Comparison of ENCODE assay signal across 8 cellular contexts in the genomic region with DNA sequence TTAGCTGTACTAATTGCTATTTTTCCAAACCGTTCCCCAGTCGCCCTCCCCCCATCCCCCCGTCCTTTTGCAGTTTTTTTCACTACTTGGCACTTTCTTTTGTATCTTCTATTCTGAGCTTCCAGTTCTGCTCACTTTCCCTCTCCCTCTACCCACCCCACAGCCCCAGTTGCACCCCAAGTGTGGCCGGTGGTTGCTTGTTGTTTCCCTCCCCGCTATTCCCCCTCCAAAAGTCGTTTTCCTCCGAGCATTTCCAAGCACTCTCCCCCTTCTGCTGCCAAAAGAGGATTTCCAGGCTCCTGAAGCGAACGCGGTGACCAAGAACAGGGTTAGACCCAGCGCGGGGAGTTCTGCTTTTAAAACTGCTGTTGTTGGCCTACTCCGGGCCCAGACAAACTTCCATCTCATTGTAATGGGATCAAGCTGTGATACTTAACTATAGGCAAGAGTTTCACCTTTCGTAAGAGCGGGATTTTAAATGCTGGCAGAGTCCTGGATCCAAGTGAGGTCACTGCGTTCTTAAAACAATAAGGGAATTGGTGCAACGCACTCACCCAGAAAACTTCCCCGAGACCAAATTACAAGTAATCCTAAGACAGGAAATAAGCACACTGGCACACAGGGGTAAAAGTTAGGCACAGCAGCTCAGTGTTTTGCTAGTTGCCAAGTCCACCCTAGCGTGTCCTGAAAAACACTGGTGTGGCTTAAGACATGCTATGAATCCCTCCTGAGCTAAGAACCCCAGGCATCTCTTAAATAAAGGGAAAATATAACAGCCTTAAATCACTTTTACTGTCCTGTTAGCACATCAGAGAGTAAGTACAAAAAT. TPM values are rescaled to one million over a fixed set of nuclear protein-coding genes. Genes with fewer than 3 reads are reported as not detected.
A peak's percentile ranks its signal among the peaks of the same experiment; 100 is the strongest.
DNase-seq lines count a peak whose midpoint lies in the region; ATAC-seq and TF ChIP-seq lines count a peak whose summit lies in the region.

No MANE protein-coding gene starts in this region.

- peak overlapping the region; percentile 89 for H3K27ac Mint-ChIP-seq in activated CD4-positive, alpha-beta T cell treated with anti-CD3 and anti-CD28 coated beads for 36 hours
- H3K27ac Mint-ChIP-seq in activated B cell treated with CpG ODN at 0.5 μM for 24 hours = peak overlapping the region; percentile 87

- H3K27me3 ChIP-seq in iPS DF 6.9 (ENCODE audit: control insufficient read depth, insufficient read depth, low read length) (peaks cover 17% of the 10 kb centered on the region), smooth muscle cell (ENCODE audit: low read depth) (peaks cover 4% of the 10 kb centered on the region)

- WGBS in iPS DF 6.9 (ENCODE audit: insufficient coverage, insufficient read length) = no CpG with 5 or more reads among the region's 19 CpGs
- 40% methylated on average over 19 of the region's 19 CpGs for WGBS in smooth muscle cell (ENCODE audit: low lambda C conversion rate)

- H3K4me3 Mint-ChIP-seq in activated CD4-positive, alpha-beta T cell treated with anti-CD3 and anti-CD28 coated beads for 36 hours = peak overlapping the region; percentile 77
- H3K4me3 Mint-ChIP-seq in activated B cell treated with CpG ODN at 0.5 μM for 24 hours = peak overlapping the region; percentile 91

- CTCF ChIA-PET in activated CD4-positive, alpha-beta T cell treated with anti-CD3 and anti-CD28 coated beads for 36 hours (lab: Charles Lee) = interaction anchor here (0.6 to 3.9 kb wide), 13 partner anchors 13 to 181 kb away, joined by 3 to 14 read pairs (median 3); a partner anchor contains a TSS
- CTCF ChIA-PET in activated B cell treated with CpG ODN at 0.5 μM for 24 hours (lab: Charles Lee) = interaction anchor here (1.0 to 4.4 kb wide), 14 partner anchors 10 to 349 kb away, joined by 3 to 36 read pairs (median 4); no protein-coding TSS in a partner anchor

- peaks cover 25% of the 10 kb centered on the region for H4K20me1 ChIP-seq in smooth muscle cell (ENCODE audit: low read depth)

- no peak for ATAC-seq in activated CD4-positive, alpha-beta T cell treated with anti-CD3 and anti-CD28 coated beads for 36 hours
- no peak for ATAC-seq in activated B cell treated with CpG ODN at 0.5 μM for 24 hours (ENCODE audit: low read depth)
- no peak for ATAC-seq in esophagus mucosa
- ATAC-seq in GM21360 (IDR thresholded peaks at IDR 0.05; ENCODE audit: unreplicated experiment) = no peak

- H3K9me3 ChIP-seq in iPS DF 6.9 (ENCODE audit: control insufficient read depth, insufficient read depth, low read length) = no peaks in the 10 kb centered on the region
- no peaks in the 10 kb centered on the region for H3K9me3 ChIP-seq in smooth muscle cell (replicated peaks; ENCODE audit: low read depth)

- H3K4me1 ChIP-seq in iPS DF 6.9 (ENCODE audit: control insufficient read depth, insufficient read depth, low read length) (0 out of 2 replicates have a peak, but pooled peaks cover 1% of the 10 kb centered on the region), smooth muscle cell (ENCODE audit: low read depth) (peaks cover 15% of the 10 kb centered on the region)

- intact Hi-C loops in activated CD4-positive, alpha-beta T cell treated with anti-CD3 and anti-CD28 coated beads for 36 hours (cut with DNase I, micrococcal nuclease) = loop anchor here (2.0 to 5.0 kb wide), 10 partner anchors 31 to 463 kb away; a partner anchor contains a TSS
- intact Hi-C loops in activated B cell treated with CpG ODN at 0.5 μM for 24 hours (cut with micrococcal nuclease) = loop anchor here (1.0 to 5.0 kb wide), 15 partner anchors 27 to 977 kb away; a partner anchor contains a TSS

- no peak overlapping the region for H3K9ac ChIP-seq in smooth muscle cell (ENCODE audit: low read depth)

- H3K9me3 Mint-ChIP-seq in activated CD4-positive, alpha-beta T cell treated with anti-CD3 and anti-CD28 coated beads for 36 hours (ENCODE audit: low read depth) = no peaks in the 10 kb centered on the region
- H3K9me3 Mint-ChIP-seq in activated B cell treated with CpG ODN at 0.5 μM for 24 hours = no peaks in the 10 kb centered on the region

- DNase-seq in activated CD4-positive, alpha-beta T cell treated with anti-CD3 and anti-CD28 coated beads for 36 hours = no peak
- DNase-seq in activated CD4-positive, alpha-beta T cell treated with anti-CD3 and anti-CD28 coated beads for 1 hour = no peak
- DNase-seq in activated B cell treated with CpG ODN at 0.5 μM for 24 hours (no peak), iPS DF 6.9 (ENCODE audit: low read depth, low spot score) (no peak), smooth muscle cell (lab: John Stamatoyannopoulos, UW; ENCODE audit: unreplicated experiment) (no peak), NCI-H1417 (lab: John Stamatoyannopoulos, UW) (no peak)

- peak overlapping the region; percentile 25; the same call in 1 of the 2 replicates for H3K4me3 ChIP-seq in iPS DF 6.9 (ENCODE audit: low read length)
- peak overlapping the region; percentile 84 for H3K4me3 ChIP-seq in smooth muscle cell

- H3K4me1 Mint-ChIP-seq in activated CD4-positive, alpha-beta T cell treated with anti-CD3 and anti-CD28 coated beads for 36 hours = peaks cover 23% of the 10 kb centered on the region
- H3K4me1 Mint-ChIP-seq in activated B cell treated with CpG ODN at 0.5 μM for 24 hours = peaks cover 31% of the 10 kb centered on the region

- no peaks in the 10 kb centered on the region for H3F3A ChIP-seq in smooth muscle cell (ENCODE audit: low read depth)

- no peak overlapping the region for H3K27ac ChIP-seq in iPS DF 6.9 (ENCODE audit: low read length)
- no peak overlapping the region for H3K27ac ChIP-seq in smooth muscle cell (ENCODE audit: low read depth)

- peaks cover 2% of the 10 kb centered on the region for H3K27me3 Mint-ChIP-seq in activated CD4-positive, alpha-beta T cell treated with anti-CD3 and anti-CD28 coated beads for 36 hours
- H3K27me3 Mint-ChIP-seq in activated B cell treated with CpG ODN at 0.5 μM for 24 hours = peaks cover 14% of the 10 kb centered on the region

- H2AFZ ChIP-seq in smooth muscle cell (ENCODE audit: low read depth) = no peak overlapping the region

- H3K79me2 ChIP-seq in smooth muscle cell (ENCODE audit: low read depth) = peaks cover 34% of the 10 kb centered on the region

- peaks cover 18% of the 10 kb centered on the region for H3K36me3 Mint-ChIP-seq in activated CD4-positive, alpha-beta T cell treated with anti-CD3 and anti-CD28 coated beads for 36 hours (ENCODE audit: low read depth)
- no peaks in the 10 kb centered on the region for H3K36me3 Mint-ChIP-seq in activated B cell treated with CpG ODN at 0.5 μM for 24 hours (ENCODE audit: low read depth)

- POLR2A ChIA-PET in activated CD4-positive, alpha-beta T cell treated with anti-CD3 and anti-CD28 coated beads for 36 hours (lab: Charles Lee) = interaction anchor here (0.6 to 1.6 kb wide), 7 partner anchors 14 to 714 kb away, joined by 3 to 6 read pairs (median 4); no protein-coding TSS in a partner anchor
- POLR2A ChIA-PET in activated B cell treated with CpG ODN at 0.5 μM for 24 hours (lab: Charles Lee) = interaction anchor here (0.6 to 2.2 kb wide), 8 partner anchors 21 to 345 kb away, joined by 3 to 36 read pairs (median 5); no protein-coding TSS in a partner anchor

- peak overlapping the region; percentile 99 for H3K4me2 ChIP-seq in smooth muscle cell

- TF ChIP-seq CTCF in activated B cell treated with CpG ODN at 0.5 μM for 24 hours (IDR thresholded peaks at IDR 0.05) (no peak), smooth muscle cell (IDR thresholded peaks at IDR 0.05; ENCODE audit: borderline replicate concordance, insufficient read depth, poor library complexity, severe bottlenecking) (no peak)

- H3K36me3 ChIP-seq in iPS DF 6.9 (ENCODE audit: control insufficient read depth, insufficient read depth, low read length) (no peaks in the 10 kb centered on the region), smooth muscle cell (ENCODE audit: low read depth) (no peaks in the 10 kb centered on the region)

RNA-seq across cellular contexts. Expression of a gene that starts 1.5 kb away (rescaled TPM):
- 100 to 1,000 TPM; 186 to 191 TPM for total RNA-seq in activated CD4-positive, alpha-beta T cell treated with anti-CD3 and anti-CD28 coated beads for 36 hours
- total RNA-seq in activated B cell treated with CpG ODN at 0.5 μM for 24 hours (53.5 and 56.6 TPM in 2 replicates), smooth muscle cell (72.5 and 81.1 TPM in 2 replicates), esophagus mucosa (33.9 TPM)
- polyA plus RNA-seq in smooth muscle cell = 31.6 and 40.2 TPM in 2 replicates

RNA-seq across cellular contexts. Expression of a gene that starts 52.7 kb away (rescaled TPM):
- 100 to 1,000 TPM; 187 to 197 TPM for total RNA-seq in activated CD4-positive, alpha-beta T cell treated with anti-CD3 and anti-CD28 coated beads for 36 hours
- total RNA-seq in activated B cell treated with CpG ODN at 0.5 μM for 24 hours = 142 and 155 TPM in 2 replicates
- total RNA-seq in smooth muscle cell = 117 and 118 TPM in 2 replicates
- polyA plus RNA-seq in smooth muscle cell = 40.0 and 53.6 TPM in 2 replicates
- total RNA-seq in esophagus mucosa = 90.8 TPM
